8 cellular contexts compared by ENCODE assay signal in the genomic region with DNA sequence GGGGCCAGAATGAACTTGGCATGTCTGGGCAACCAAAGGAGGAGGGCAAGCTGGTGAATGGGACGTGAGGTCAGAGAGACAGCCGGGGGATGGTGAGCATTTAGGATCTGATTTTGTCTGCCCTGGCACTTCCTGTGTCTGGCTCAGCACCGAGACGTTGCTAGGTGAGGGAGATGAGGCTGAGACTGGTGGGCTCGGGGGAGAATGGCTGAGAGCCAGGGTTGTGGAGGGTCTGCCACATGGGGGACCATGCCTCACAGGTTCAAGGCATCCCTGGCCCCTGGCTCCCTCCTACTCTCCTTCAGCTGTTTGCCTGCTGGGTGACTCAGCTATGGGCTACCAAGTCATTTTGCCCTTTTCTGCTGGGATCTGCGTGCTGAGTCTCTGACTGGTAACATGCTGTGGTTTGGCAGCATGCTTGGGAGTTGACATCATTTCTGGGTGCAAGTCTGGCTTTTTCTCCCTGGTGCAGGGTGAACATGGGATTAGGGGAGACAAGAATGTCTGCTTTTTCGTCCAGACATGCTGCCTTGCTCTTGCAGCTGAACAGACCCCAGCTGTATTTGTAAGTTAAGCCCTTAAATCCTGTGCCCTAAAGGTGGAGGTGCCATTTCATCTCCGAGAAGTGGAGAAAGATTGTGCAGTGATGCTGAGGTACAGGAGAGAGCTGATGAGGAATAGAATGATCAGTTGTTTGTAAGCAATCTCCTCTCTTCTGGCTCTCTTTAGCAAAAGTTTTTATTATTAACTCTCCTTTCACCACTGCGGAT. TPM values are rescaled to one million over a fixed set of nuclear protein-coding genes. Genes with fewer than 3 reads are reported as not detected.
DNase-seq lines count a peak whose midpoint lies in the region; ATAC-seq and TF ChIP-seq lines count a peak whose summit lies in the region.

No MANE protein-coding gene starts in this region.

- no peak overlapping the region for H3K4me3 ChIP-seq in NB4 (ENCODE audit: low read depth, low read length)

- H3K36me3 Mint-ChIP-seq in activated T-cell treated with anti-CD3 and anti-CD28 coated beads, Interleukin-2, amount 50 U/mL, for 72 hours (ENCODE audit: insufficient read depth in 2 of 2), result peaks cover 10 to 20% of the 10 kb centered on the region in 2 donors

- H3K4me3 Mint-ChIP-seq in activated T-cell treated with anti-CD3 and anti-CD28 coated beads, Interleukin-2, amount 50 U/mL, for 72 hours, result peak overlapping the region; percentile 66

- peak; percentile 56 for ATAC-seq in GM18499 (IDR thresholded peaks at IDR 0.05; ENCODE audit: insufficient read depth, unreplicated experiment)
- peak; percentile 99 to 100 for ATAC-seq in activated T-cell treated with anti-CD3 and anti-CD28 coated beads, Interleukin-2, amount 50 U/mL, for 72 hours (replicated peaks in 1 of 2)
- no peak for ATAC-seq in HG03342 (IDR thresholded peaks at IDR 0.05; ENCODE audit: unreplicated experiment)

- peaks cover 90% of the 10 kb centered on the region for H3K4me1 Mint-ChIP-seq in activated T-cell treated with anti-CD3 and anti-CD28 coated beads, Interleukin-2, amount 50 U/mL, for 72 hours (ENCODE audit: low read depth)

- TF ChIP-seq CTCF in NB4 (IDR thresholded peaks at IDR 0.05; ENCODE audit: low read depth, low read length), result no peak

- no peak for TF ChIP-seq POLR2A in NB4 (IDR thresholded peaks at IDR 0.05; ENCODE audit: extremely low read depth, insufficient read length)

- H3K9me3 Mint-ChIP-seq in activated T-cell treated with anti-CD3 and anti-CD28 coated beads, Interleukin-2, amount 50 U/mL, for 72 hours, result peaks cover 7% of the 10 kb centered on the region in 2 donors

- DNase-seq in NB4 (ENCODE audit: low read depth) (peak; percentile 38), glomerular visceral epithelial cell (ENCODE audit: extremely low spot score) (peak; percentile 99), NCI-H1048 (lab: John Stamatoyannopoulos, UW) (no peak), NCI-H2029 (lab: John Stamatoyannopoulos, UW) (no peak)
- DNase-seq in activated T-cell treated with anti-CD3 and anti-CD28 coated beads, Interleukin-2, amount 50 U/mL, for 72 hours, result peak; percentile 83 to 88
- DNase-seq in stimulated activated CD4-positive, alpha-beta T cell treated with anti-CD3 and anti-CD28 coated beads, Interleukin-15, amount 100 ng/mL, for 48 hours (ENCODE audit: low read depth in 2 of 2), result peak; percentile 73 to 77

- peak overlapping the region; percentile 10 for H3K27ac Mint-ChIP-seq in activated T-cell treated with anti-CD3 and anti-CD28 coated beads, Interleukin-2, amount 50 U/mL, for 72 hours

- no peaks in the 10 kb centered on the region for H3K27me3 Mint-ChIP-seq in activated T-cell treated with anti-CD3 and anti-CD28 coated beads, Interleukin-2, amount 50 U/mL, for 72 hours (ENCODE audit: low read depth)

RNA-seq across cellular contexts. Expression of gene GALNT2, which starts 17.6 kb away (rescaled TPM):
- 10 to 100 TPM; 50.2 to 67.6 TPM for total RNA-seq in activated T-cell treated with anti-CD3 and anti-CD28 coated beads, Interleukin-2, amount 50 U/mL, for 72 hours

Comparison
In these comparisons a context has a peak if more than half of its experiments do, and no peak if none do; other contexts are left out.
1. DNase-seq: peak in NB4 (single experiment), activated T-cell treated with anti-CD3 and anti-CD28 coated beads, Interleukin-2, amount 50 U/mL, for 72 hours (2 of 2), glomerular visceral epithelial cell (single experiment) and stimulated activated CD4-positive, alpha-beta T cell treated with anti-CD3 and anti-CD28 coated beads, Interleukin-15, amount 100 ng/mL, for 48 hours (2 of 2); none in NCI-H1048 (single experiment) and NCI-H2029 (single experiment).